In the genomic region with DNA sequence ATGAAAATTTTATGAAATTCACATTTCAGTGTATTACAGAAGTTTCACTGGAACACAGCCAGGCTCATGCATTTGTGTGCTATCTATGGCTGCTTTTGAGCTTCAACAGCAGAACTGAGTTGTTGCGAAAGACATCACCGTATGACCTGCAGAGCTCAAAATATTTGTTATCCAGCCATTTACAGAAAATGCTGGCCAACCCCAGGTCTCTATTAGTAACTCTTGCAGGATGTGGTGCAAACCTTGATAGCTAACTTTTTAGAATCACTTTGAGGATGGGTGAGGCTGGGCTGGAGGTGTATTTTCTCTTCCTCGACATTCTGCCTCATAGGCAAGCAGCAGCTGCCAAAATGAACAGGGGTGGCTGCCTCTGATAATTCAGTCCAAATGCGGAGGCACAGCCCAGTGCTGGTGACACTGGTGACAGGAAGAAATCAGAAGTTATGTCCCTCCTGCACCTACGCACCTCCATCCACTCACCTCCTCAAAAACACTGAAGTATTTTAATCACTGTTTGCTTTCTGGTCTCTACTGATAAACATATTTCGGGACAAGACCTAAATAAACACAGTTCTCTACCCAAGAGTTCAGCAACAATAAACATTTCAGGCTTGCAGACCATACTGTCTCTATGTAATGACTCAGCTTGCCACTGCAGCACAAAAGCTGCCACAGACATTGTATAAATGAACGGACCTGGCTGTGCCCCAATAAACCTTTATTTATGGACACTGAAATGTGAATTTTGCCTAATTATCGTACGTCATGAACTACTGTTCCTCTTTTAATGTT, we compare ENCODE assay signal across 1 cellular context.
TF ChIP-seq lines count a peak whose summit lies in the region.

No MANE protein-coding gene starts in this region.

TF ChIP-seq in H1, 55 proteins besides CTCF, POLR2A, EP300 and RAD21:
- TF ChIP-seq CEBPB (IDR thresholded peaks at IDR 0.05; ENCODE audit: low read depth, low read length): peak; percentile 21; the same call in 1 of the 2 replicates
- TF ChIP-seq SP2 (IDR thresholded peaks at IDR 0.05; ENCODE audit: low read length): no peak
- TF ChIP-seq CBX8 (IDR thresholded peaks at IDR 0.05; ENCODE audit: borderline replicate concordance, low read depth, low read length): no peak
TF ChIP-seq in H1: peak in this region for 1.
